41 cellular contexts compared by ENCODE assay signal in the genomic region with DNA sequence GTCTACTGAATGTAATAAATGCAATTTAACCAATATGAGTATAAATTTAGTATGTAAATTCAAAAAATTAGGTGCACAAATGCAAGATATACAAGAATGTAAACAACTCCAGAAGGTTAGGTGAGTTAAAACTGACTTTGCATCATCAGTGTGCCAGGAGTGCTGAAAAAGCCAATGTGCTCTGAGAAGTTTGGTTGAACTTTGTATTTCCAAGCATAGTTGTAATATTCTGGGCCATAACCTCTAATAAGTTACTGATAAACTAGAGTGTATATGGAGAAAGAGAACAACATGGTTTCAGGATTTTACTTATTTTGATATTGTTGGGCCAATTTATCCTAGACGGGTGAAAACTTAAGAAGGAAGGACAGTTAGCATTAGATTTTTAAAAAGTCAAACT.
"Had no signal": no experiment of that assay in that cellular context is flagged by ENCODE, and none has a peak within 500 bp of the region (broad histone marks: within the 10 kb centered on the region; RNA-seq: fewer than 3 reads in every experiment).

No MANE protein-coding gene starts in this region.

- DNase-seq: activated effector memory CD4-positive, alpha-beta T cell treated with anti-CD3 and anti-CD28 coated beads, Interleukin-2, amount 50 U/mL, for 16 hours; activated effector memory CD4-positive, alpha-beta T cell treated with Interleukin-2 at 50 U/mL for 16 hours; activated gamma-delta T cell; activated gamma-delta T cell treated with Interleukin-2 at 50 U/mL for 16 hours; activated naive CD4-positive, alpha-beta T cell; activated naive CD4-positive, alpha-beta T cell treated with anti-CD3 and anti-CD28 coated beads for 36 hours; activated naive CD4-positive, alpha-beta T cell treated with anti-CD3 and anti-CD28 coated beads, Interleukin-2, amount 10 ng/mL, durations not matched to agents 7 days and 5 days; activated naive CD4-positive, alpha-beta T cell treated with anti-CD3 and anti-CD28 coated beads, Interleukin-2, amount 50 U/mL, for 16 hours; activated naive CD4-positive, alpha-beta T cell treated with Interleukin-2 at 50 U/mL for 16 hours; activated naive CD8-positive, alpha-beta T cell treated with anti-CD3 and anti-CD28 coated beads for 36 hours; activated naive CD8-positive, alpha-beta T cell treated with anti-CD3 and anti-CD28 coated beads, Interleukin-2, amount 10 ng/mL, durations not matched to agents 7 days and 5 days; activated naive CD8-positive, alpha-beta T cell treated with anti-CD3 and anti-CD28 coated beads, Interleukin-2, amount 50 U/mL, for 24 hours; activated T-cell treated with anti-CD3 and anti-CD28 coated beads for 4 hours; activated T-cell treated with anti-CD3 and anti-CD28 coated beads, Interleukin-2, amount 50 U/mL, for 1 hour; activated T-cell treated with anti-CD3 and anti-CD28 coated beads, Interleukin-2, amount 50 U/mL, for 24 hours; activated T-cell treated with anti-CD3 and anti-CD28 coated beads, Interleukin-2, amount 50 U/mL, for 4 hours; activated T-cell treated with anti-CD3 and anti-CD28 coated beads, Interleukin-2, amount 50 U/mL, for 48 hours; activated T-cell treated with anti-CD3 and anti-CD28 coated beads, Interleukin-2, amount 50 U/mL, for 72 hours; adrenal gland; amniotic stem cell; amygdala; anterior cingulate cortex; aorta; body of pancreas; brain microvascular endothelial cell; caudate nucleus; central memory CD4-positive, alpha-beta T cell; cerebellar nuclear complex had no signal

- H3K4me1 ChIP-seq: adrenal gland, ascending aorta, body of pancreas, breast epithelium had no signal

- H3K27me3 ChIP-seq: adrenal gland, ascending aorta, body of pancreas, brain microvascular endothelial cell, breast epithelium, cardiac muscle cell had no signal

- H3K4me1 Mint-ChIP-seq: activated naive CD4-positive, alpha-beta T cell treated with anti-CD3 and anti-CD28 coated beads, Interleukin-2, amount 10 ng/mL, durations not matched to agents 7 days and 5 days; activated naive CD4-positive, alpha-beta T cell treated with anti-CD3 and anti-CD28 coated beads, Interleukin-2, amount 50 U/mL, for 24 hours; activated naive CD8-positive, alpha-beta T cell treated with anti-CD3 and anti-CD28 coated beads for 36 hours; activated naive CD8-positive, alpha-beta T cell treated with anti-CD3 and anti-CD28 coated beads, Interleukin-2, amount 10 ng/mL, durations not matched to agents 7 days and 5 days; activated naive CD8-positive, alpha-beta T cell treated with anti-CD3 and anti-CD28 coated beads, Interleukin-2, amount 50 U/mL, for 24 hours; activated T-helper 17 cell treated with anti-CD3 and anti-CD28 coated beads, Interleukin-2, amount 50 U/mL, for 72 hours; brain; central memory CD8-positive, alpha-beta T cell had no signal

- H3K4me3 ChIP-seq: adrenal gland, ascending aorta, body of pancreas, breast epithelium, cardiac muscle cell had no signal

- ATAC-seq: activated naive CD4-positive, alpha-beta T cell treated with anti-CD3 and anti-CD28 coated beads, Interleukin-2, amount 50 U/mL, for 72 hours; activated naive CD8-positive, alpha-beta T cell treated with anti-CD3 and anti-CD28 coated beads, Interleukin-2, amount 50 U/mL, for 24 hours; activated T-cell treated with anti-CD3 and anti-CD28 coated beads, Interleukin-2, amount 50 U/mL, for 4 hours; activated T-cell treated with anti-CD3 and anti-CD28 coated beads, Interleukin-2, amount 50 U/mL, for 72 hours; activated T-helper 17 cell treated with anti-CD3 and anti-CD28 coated beads, Interleukin-2, amount 50 U/mL, for 72 hours; body of pancreas had no signal

- H3K9me3 Mint-ChIP-seq: activated naive CD4-positive, alpha-beta T cell treated with anti-CD3 and anti-CD28 coated beads, Interleukin-2, amount 50 U/mL, for 24 hours; activated naive CD8-positive, alpha-beta T cell treated with anti-CD3 and anti-CD28 coated beads, Interleukin-2, amount 10 ng/mL, durations not matched to agents 7 days and 5 days had no signal

- H3K27ac Mint-ChIP-seq: activated naive CD4-positive, alpha-beta T cell treated with anti-CD3 and anti-CD28 coated beads for 36 hours; activated naive CD4-positive, alpha-beta T cell treated with anti-CD3 and anti-CD28 coated beads, Interleukin-2, amount 10 ng/mL, durations not matched to agents 7 days and 5 days; activated naive CD4-positive, alpha-beta T cell treated with anti-CD3 and anti-CD28 coated beads, Interleukin-2, amount 50 U/mL, for 24 hours; activated naive CD4-positive, alpha-beta T cell treated with anti-CD3 and anti-CD28 coated beads, Interleukin-2, amount 50 U/mL, for 72 hours; activated naive CD8-positive, alpha-beta T cell; activated naive CD8-positive, alpha-beta T cell treated with anti-CD3 and anti-CD28 coated beads for 36 hours; activated naive CD8-positive, alpha-beta T cell treated with anti-CD3 and anti-CD28 coated beads, Interleukin-2, amount 10 ng/mL, durations not matched to agents 7 days and 5 days; activated naive CD8-positive, alpha-beta T cell treated with anti-CD3 and anti-CD28 coated beads, Interleukin-2, amount 50 U/mL, for 24 hours; activated T-cell treated with anti-CD3 and anti-CD28 coated beads, Interleukin-2, amount 50 U/mL, for 24 hours; activated T-cell treated with anti-CD3 and anti-CD28 coated beads, Interleukin-2, amount 50 U/mL, for 72 hours; activated T-helper 1 cell treated with anti-CD3 and anti-CD28 coated beads, Interleukin-12 subunit alpha, Interleukin-12 subunit beta, Interleukin-2, Interleukin-4 antibody, amounts not matched to agents 30 ng/mL and 10 ng/mL and 1 ng/mL, durations not matched to agents 14 hours and 24 hours and 36 hours; activated T-helper 17 cell treated with anti-CD3 and anti-CD28 coated beads, Interleukin-2, amount 50 U/mL, for 72 hours; activated T-helper 2 cell treated with anti-CD3 and anti-CD28 coated beads, Interferon-gamma antibody, Interleukin-2, Interleukin-4, amounts not matched to agents 10 μg/mL and 5 μg/mL and 100 μg/mL, durations not matched to agents 14 hours and 24 hours and 36 hours; brain had no signal

- H3K9me3 ChIP-seq: adrenal gland, ascending aorta, body of pancreas had no signal

- H3K36me3 Mint-ChIP-seq: activated naive CD4-positive, alpha-beta T cell treated with anti-CD3 and anti-CD28 coated beads, Interleukin-2, amount 10 ng/mL, durations not matched to agents 7 days and 5 days; activated naive CD4-positive, alpha-beta T cell treated with anti-CD3 and anti-CD28 coated beads, Interleukin-2, amount 50 U/mL, for 24 hours; activated naive CD4-positive, alpha-beta T cell treated with anti-CD3 and anti-CD28 coated beads, Interleukin-2, amount 50 U/mL, for 72 hours; activated naive CD8-positive, alpha-beta T cell; activated naive CD8-positive, alpha-beta T cell treated with anti-CD3 and anti-CD28 coated beads for 36 hours; activated naive CD8-positive, alpha-beta T cell treated with anti-CD3 and anti-CD28 coated beads, Interleukin-2, amount 10 ng/mL, durations not matched to agents 7 days and 5 days; brain had no signal

- H3K27me3 Mint-ChIP-seq: activated naive CD4-positive, alpha-beta T cell treated with anti-CD3 and anti-CD28 coated beads, Interleukin-2, amount 10 ng/mL, durations not matched to agents 7 days and 5 days; activated naive CD4-positive, alpha-beta T cell treated with anti-CD3 and anti-CD28 coated beads, Interleukin-2, amount 50 U/mL, for 24 hours; activated naive CD8-positive, alpha-beta T cell; activated naive CD8-positive, alpha-beta T cell treated with anti-CD3 and anti-CD28 coated beads for 36 hours; activated naive CD8-positive, alpha-beta T cell treated with anti-CD3 and anti-CD28 coated beads, Interleukin-2, amount 10 ng/mL, durations not matched to agents 7 days and 5 days; activated naive CD8-positive, alpha-beta T cell treated with anti-CD3 and anti-CD28 coated beads, Interleukin-2, amount 50 U/mL, for 24 hours; activated T-cell treated with anti-CD3 and anti-CD28 coated beads, Interleukin-2, amount 50 U/mL, for 24 hours; activated T-helper 17 cell treated with anti-CD3 and anti-CD28 coated beads, Interleukin-2, amount 50 U/mL, for 72 hours; brain; central memory CD8-positive, alpha-beta T cell had no signal

- FAIRE-seq: astrocyte, bronchial epithelial cell had no signal

- H3K36me3 ChIP-seq: adrenal gland, ascending aorta, brain microvascular endothelial cell, breast epithelium, cardiac muscle cell had no signal

- H3K4me3 Mint-ChIP-seq: activated naive CD4-positive, alpha-beta T cell treated with anti-CD3 and anti-CD28 coated beads for 36 hours; activated naive CD4-positive, alpha-beta T cell treated with anti-CD3 and anti-CD28 coated beads, Interleukin-2, amount 10 ng/mL, durations not matched to agents 7 days and 5 days; activated naive CD4-positive, alpha-beta T cell treated with anti-CD3 and anti-CD28 coated beads, Interleukin-2, amount 50 U/mL, for 24 hours; activated naive CD8-positive, alpha-beta T cell; activated naive CD8-positive, alpha-beta T cell treated with anti-CD3 and anti-CD28 coated beads for 36 hours; activated naive CD8-positive, alpha-beta T cell treated with anti-CD3 and anti-CD28 coated beads, Interleukin-2, amount 10 ng/mL, durations not matched to agents 7 days and 5 days; activated naive CD8-positive, alpha-beta T cell treated with anti-CD3 and anti-CD28 coated beads, Interleukin-2, amount 50 U/mL, for 24 hours; activated T-cell treated with anti-CD3 and anti-CD28 coated beads, Interleukin-2, amount 50 U/mL, for 24 hours; activated T-cell treated with anti-CD3 and anti-CD28 coated beads, Interleukin-2, amount 50 U/mL, for 4 hours; activated T-cell treated with anti-CD3 and anti-CD28 coated beads, Interleukin-2, amount 50 U/mL, for 72 hours; activated T-helper 1 cell treated with anti-CD3 and anti-CD28 coated beads, Interleukin-12 subunit alpha, Interleukin-12 subunit beta, Interleukin-2, Interleukin-4 antibody, amounts not matched to agents 30 ng/mL and 10 ng/mL and 1 ng/mL, durations not matched to agents 14 hours and 24 hours and 36 hours; activated T-helper 17 cell treated with anti-CD3 and anti-CD28 coated beads, Interleukin-2, amount 50 U/mL, for 72 hours; brain; central memory CD8-positive, alpha-beta T cell had no signal

- H3K27ac ChIP-seq: adrenal gland, ascending aorta, body of pancreas, brain microvascular endothelial cell, breast epithelium, cardiac muscle cell had no signal
